Comparison of ENCODE assay signal across 8 cellular contexts in genomic region chr12:120903818-120904773, GRCh38. TPM values are rescaled to one million over a fixed set of nuclear protein-coding genes. Genes with fewer than 3 reads are reported as not detected.
A peak's percentile ranks its signal among the peaks of the same experiment; 100 is the strongest.
DNase-seq lines count a peak whose midpoint lies in the region; ATAC-seq and TF ChIP-seq lines count a peak whose summit lies in the region.

TSS of gene SPPL3 (minus strand) at chr12:120904358. CDS start at chr12:120903867, 491 bp downstream.

- TF ChIP-seq CTCF in WI38 (IDR thresholded peaks at IDR 0.05; ENCODE audit: low read depth, low read length) (no peak), breast epithelium (IDR thresholded peaks at IDR 0.05) (no peak)

- in situ Hi-C loops in ACHN (cut with HindIII; ENCODE audit: low pct_ligation_motif_present, low pct_unique_long_range_greater_than_20kb, low sequenced_read_pairs): no loop called here

- peaks cover 0 to 9% of the 10 kb centered on the region in 2 donors for H3K4me1 ChIP-seq in breast epithelium

- TF ChIP-seq POLR2A in breast epithelium (IDR thresholded peaks at IDR 0.05): peak; percentile 31

- peak within 1 kb of the TSS; percentile 91 for H3K4me3 ChIP-seq in WI38 (ENCODE audit: low read depth, low read length)
- H3K4me3 ChIP-seq in breast epithelium: peak within 1 kb of the TSS; percentile 96 to 98 (median 97)
- H3K4me3 ChIP-seq in skin epidermis: peak within 1 kb of the TSS; percentile 86 to 100 (median 98)

- H3K9me3 ChIP-seq in breast epithelium: no peaks in the 10 kb centered on the region

- H3K27ac ChIP-seq in breast epithelium (peak within 1 kb of the TSS; percentile 86 to 90), skin epidermis (peak within 1 kb of the TSS; percentile 65 to 99 (median 95))

- no peaks in the 10 kb centered on the region for H3K36me3 ChIP-seq in breast epithelium

- peak; percentile 47 for ATAC-seq in GM18873 (IDR thresholded peaks at IDR 0.05; ENCODE audit: low FRiP score, unreplicated experiment)
- ATAC-seq in HG03135 (IDR thresholded peaks at IDR 0.05; ENCODE audit: unreplicated experiment): peak; percentile 67

- DNase-seq in ACHN: peak; percentile 94
- peak; percentile 93 for DNase-seq in NCI-H2196 (lab: John Stamatoyannopoulos, UW; ENCODE audit: unreplicated experiment)
- peak; percentile 84 to 86 for DNase-seq in breast epithelium (ENCODE audit: low spot score in 2 of 2)
- peak; percentile 99 for DNase-seq in iPS-NIHi11 (ENCODE audit: low spot score)

- intact Hi-C loops in breast epithelium (cut with DNase I; ENCODE audit: low total_unique reads): no loop called here

- H3K27me3 ChIP-seq in breast epithelium: no peaks in the 10 kb centered on the region

RNA-seq across cellular contexts. Expression of gene SPPL3, which starts in this region (rescaled TPM):
- 10 to 100 TPM; 19.0 to 27.1 (median 22.0) TPM for total RNA-seq in breast epithelium

Comparison
In these comparisons a context has a peak if more than half of its experiments do, and no peak if none do; other contexts are left out.
1. Peak in every context shown above with its lines: DNase-seq, ATAC-seq, H3K4me3 ChIP-seq and H3K27ac ChIP-seq.